16 cellular contexts compared by ENCODE assay signal in the genomic region with DNA sequence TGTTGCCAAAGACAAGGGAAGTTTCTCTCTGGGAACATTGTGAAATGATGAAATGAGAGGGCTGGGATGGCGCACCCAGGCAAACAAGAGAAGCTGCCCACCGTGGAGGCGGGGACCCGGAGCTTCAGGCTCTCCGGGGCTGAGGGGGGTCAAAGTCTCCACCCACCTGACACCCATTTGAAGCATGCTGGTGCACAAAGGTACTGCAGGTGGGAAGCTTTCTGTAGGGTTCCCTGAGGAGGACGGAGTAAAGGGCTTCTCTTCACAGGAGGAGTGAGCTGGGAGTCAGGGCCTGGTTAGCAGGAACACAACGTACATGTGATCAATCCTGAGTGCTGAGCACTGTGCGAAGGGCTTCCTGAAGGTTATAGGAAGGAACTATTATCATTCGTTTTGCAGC.
DNase-seq lines count a peak whose midpoint lies in the region; ATAC-seq and TF ChIP-seq lines count a peak whose summit lies in the region.
"Had no signal": no experiment of that assay in that cellular context is flagged by ENCODE, and none has a peak within 500 bp of the region (broad histone marks: within the 10 kb centered on the region; RNA-seq: fewer than 3 reads in every experiment).

No MANE protein-coding gene starts in this region.

- no peak overlapping the region for H3K4me3 ChIP-seq in HCT116 (replicated peaks in 1 of 2; ENCODE audit: low read depth in 1 of 2, low read length in 2 of 2)
- H3K4me3 ChIP-seq: PC-9, SK-N-MC had no signal

- H3K36me3 ChIP-seq in HCT116 (ENCODE audit: control insufficient read depth in 1 of 2, insufficient read depth in 2 of 2, low read length in 2 of 2) = no peaks in the 10 kb centered on the region

- no peak overlapping the region for H2AFZ ChIP-seq in HCT116 (ENCODE audit: low read depth, low read length, poor library complexity, severe bottlenecking)
- H2AFZ ChIP-seq: PC-9 had no signal

- H3K36me3 Mint-ChIP-seq in mesothelial cell of epicardium = no peaks in the 10 kb centered on the region

- no peaks in the 10 kb centered on the region for H3K79me2 ChIP-seq in HCT116 (ENCODE audit: insufficient read depth, low read length)

- no peaks in the 10 kb centered on the region for H3K9me2 ChIP-seq in HCT116 (ENCODE audit: insufficient read depth)

- no peak overlapping the region for H3K27ac Mint-ChIP-seq in mesothelial cell of epicardium
- H3K27ac Mint-ChIP-seq: CD4-positive, alpha-beta T cell; IgD-negative memory B cell had no signal

- H4K20me1 ChIP-seq in HCT116 (ENCODE audit: insufficient read depth) = no peaks in the 10 kb centered on the region

- H3K9me3 Mint-ChIP-seq in mesothelial cell of epicardium = no peaks in the 10 kb centered on the region
- H3K9me3 Mint-ChIP-seq: CD4-positive, alpha-beta T cell; IgD-negative memory B cell had no signal

- no peaks in the 10 kb centered on the region for H3K4me1 ChIP-seq in HCT116 (ENCODE audit: control insufficient read depth in 1 of 2, insufficient read depth in 2 of 2, low read length in 2 of 2)

- ATAC-seq in HCT116 (peak; percentile 79), HG03159 (IDR thresholded peaks at IDR 0.05; ENCODE audit: unreplicated experiment) (no peak)

- no peak overlapping the region for H3K27ac ChIP-seq in HCT116 (ENCODE audit: low read depth, low read length)
- H3K27ac ChIP-seq: PC-9, SK-N-MC had no signal

- POLR2A ChIA-PET in HCT116 (lab: Charles Lee) = no interaction called here

- intact Hi-C loops in HCT116 (cut with micrococcal nuclease) = no loop called here

- H3K9me3 ChIP-seq in HCT116 (ENCODE audit: control insufficient read depth in 1 of 2, insufficient read depth in 1 of 2, low read depth in 1 of 2, low read length in 2 of 2) = peaks cover 0 to 6% of the 10 kb centered on the region in 2 experiments; a peak in 1 of 4 replicates

- peaks cover 6% of the 10 kb centered on the region for H3K4me1 Mint-ChIP-seq in mesothelial cell of epicardium

- DNase-seq in NCI-H345 (lab: John Stamatoyannopoulos, UW) (peak; percentile 30), NCI-H345 treated with DMSO at 0.1 percent for 48 hours (lab: John Stamatoyannopoulos, UW; ENCODE audit: unreplicated experiment) (no peak), HCT116 (ENCODE audit: low read depth, low spot score) (no peak), ecto neural progenitor cell (ENCODE audit: low spot score) (peak; percentile 46), mesothelial cell of epicardium (ENCODE audit: low spot score in 2 of 2, unreplicated experiment in 2 of 2) (no peak), GOT3 (lab: John Stamatoyannopoulos, UW) (no peak)
- no peak for DNase-seq in activated effector memory CD4-positive, alpha-beta T cell treated with anti-CD3 and anti-CD28 coated beads, Interleukin-2, amount 50 U/mL, for 16 hours
- DNase-seq: AML-193; Calu3; CD4-positive, alpha-beta T cell; NCI-H2081 treated with DMSO at 0.1 percent for 48 hours; NCI-H510A treated with DMSO at 0.1 percent for 48 hours; PC-9 had no signal

- H3K27me3 Mint-ChIP-seq in mesothelial cell of epicardium (ENCODE audit: low read depth) = peaks cover 60% of the 10 kb centered on the region

- no peak overlapping the region for H3K4me3 Mint-ChIP-seq in mesothelial cell of epicardium
- H3K4me3 Mint-ChIP-seq: CD4-positive, alpha-beta T cell had no signal

- TF ChIP-seq CTCF in HCT116 (IDR thresholded peaks at IDR 0.05 in 2 of 3, conservative IDR thresholded peaks at IDR 0.05 in 1 of 3; ENCODE audit: borderline replicate concordance in 1 of 3, insufficient read depth in 1 of 3, low read depth in 2 of 3, low read length in 2 of 3) = peak in 2 of 3 experiments; percentile 19 to 25; a peak in 2 of 6 replicates
- TF ChIP-seq CTCF in mesothelial cell of epicardium (IDR thresholded peaks at IDR 0.05; ENCODE audit: unreplicated experiment) = peak; percentile 25

- H3K9ac ChIP-seq in HCT116 (ENCODE audit: low read length) = no peak overlapping the region

- CTCF ChIA-PET in HCT116 (lab: Charles Lee) = no interaction called here

- no TSS peak for BruUV-seq in HCT116 (replicated peaks; lab: Mats Ljungman, UMichigan)

- H3K27me3 ChIP-seq in HCT116 (ENCODE audit: insufficient read depth, low read length) = peaks cover 7% of the 10 kb centered on the region; the same call in 1 of the 2 replicates

- TF ChIP-seq POLR2A in HCT116 (IDR thresholded peaks at IDR 0.05; ENCODE audit: borderline replicate concordance, extremely low read depth, insufficient read depth, insufficient read length) = no peak

- RAD21 ChIA-PET in HCT116 (lab: Charles Lee; ENCODE audit: low non-redundant PET in 1 of 2, low total read pairs in 2 of 2, uncharacterized antibody in 2 of 2, unreplicated experiment in 2 of 2) = no interaction called here

- no peak overlapping the region for H3K4me2 ChIP-seq in HCT116 (ENCODE audit: low read length)
- H3K4me2 ChIP-seq: PC-9 had no signal

- no peak for TF ChIP-seq RAD21 in HCT116 (IDR thresholded peaks at IDR 0.05; ENCODE audit: low read depth)

TF ChIP-seq in HCT116, 20 proteins besides CTCF, POLR2A, EP300 and RAD21:
- TF ChIP-seq CEBPB (IDR thresholded peaks at IDR 0.05; ENCODE audit: low read depth) = no peak
- no peak for TF ChIP-seq TCF7L2 (IDR thresholded peaks at IDR 0.05; ENCODE audit: borderline replicate concordance, extremely low read depth, insufficient read depth, insufficient read length)
- TF ChIP-seq JUND (IDR thresholded peaks at IDR 0.05) = no peak
- no peak for TF ChIP-seq EZH2phosphoT487 (IDR thresholded peaks at IDR 0.05; ENCODE audit: borderline replicate concordance)
- no peak for TF ChIP-seq EGR1 (IDR thresholded peaks at IDR 0.05; ENCODE audit: low read depth)

Comparison
In these comparisons a context has a peak if more than half of its experiments do, and no peak if none do; other contexts are left out.
1. DNase-seq: peak in NCI-H345 (single experiment) and ecto neural progenitor cell (single experiment); none in NCI-H345 treated with DMSO at 0.1 percent for 48 hours (single experiment), HCT116 (single experiment), mesothelial cell of epicardium (0 of 2), activated effector memory CD4-positive, alpha-beta T cell treated with anti-CD3 and anti-CD28 coated beads, Interleukin-2, amount 50 U/mL, for 16 hours (single experiment) and GOT3 (single experiment).